In genomic region chr20:35699914-35700624, GRCh38 we compare ENCODE assay signal across 7 cellular contexts. TPM values are rescaled to one million over a fixed set of nuclear protein-coding genes. Genes with fewer than 3 reads are reported as not detected.
DNase-seq lines count a peak whose midpoint lies in the region; ATAC-seq lines count a peak whose summit lies in the region.

No MANE protein-coding gene starts in this region.

- no peaks in the 10 kb centered on the region for H3K9me3 Mint-ChIP-seq in activated CD8-positive, alpha-beta T cell treated with anti-CD3 and anti-CD28 coated beads, Interleukin-2, amount 10 ng/mL, durations not matched to agents 7 days and 5 days (ENCODE audit: insufficient read depth)
- H3K9me3 Mint-ChIP-seq in stimulated activated memory B cell treated with anti-CD40 and anti-IgM and Interleukin-4, amounts not matched to agents 10 μg/mL and 1 μg/mL and 100 μg/mL, for 72 hours, result no peaks in the 10 kb centered on the region

- H3K27me3 Mint-ChIP-seq in activated CD8-positive, alpha-beta T cell treated with anti-CD3 and anti-CD28 coated beads, Interleukin-2, amount 10 ng/mL, durations not matched to agents 7 days and 5 days (ENCODE audit: low read depth), result no peaks in the 10 kb centered on the region
- H3K27me3 Mint-ChIP-seq in stimulated activated memory B cell treated with anti-CD40 and anti-IgM and Interleukin-4, amounts not matched to agents 10 μg/mL and 1 μg/mL and 100 μg/mL, for 72 hours, result no peaks in the 10 kb centered on the region

- H3K36me3 Mint-ChIP-seq in activated CD8-positive, alpha-beta T cell treated with anti-CD3 and anti-CD28 coated beads, Interleukin-2, amount 10 ng/mL, durations not matched to agents 7 days and 5 days (ENCODE audit: low read depth), result peaks cover 68% of the 10 kb centered on the region
- peaks cover 29% of the 10 kb centered on the region for H3K36me3 Mint-ChIP-seq in stimulated activated memory B cell treated with anti-CD40 and anti-IgM and Interleukin-4, amounts not matched to agents 10 μg/mL and 1 μg/mL and 100 μg/mL, for 72 hours

- no peak for DNase-seq in activated CD8-positive, alpha-beta T cell treated with anti-CD3 and anti-CD28 coated beads, Interleukin-2, amount 10 ng/mL, durations not matched to agents 7 days and 5 days
- DNase-seq in iPS DF 6.9 (ENCODE audit: low read depth, low spot score) (no peak), NCI-H2227 treated with DMSO at 0.1 percent for 48 hours (lab: John Stamatoyannopoulos, UW) (no peak)

- peaks cover 53% of the 10 kb centered on the region for H3K4me1 Mint-ChIP-seq in activated CD8-positive, alpha-beta T cell treated with anti-CD3 and anti-CD28 coated beads, Interleukin-2, amount 10 ng/mL, durations not matched to agents 7 days and 5 days (ENCODE audit: low read depth)
- H3K4me1 Mint-ChIP-seq in stimulated activated memory B cell treated with anti-CD40 and anti-IgM and Interleukin-4, amounts not matched to agents 10 μg/mL and 1 μg/mL and 100 μg/mL, for 72 hours, result peaks cover 32% of the 10 kb centered on the region

- peak overlapping the region; percentile 92 for H3K9ac ChIP-seq in HUES48 (ENCODE audit: low read depth, low read length)

- peak overlapping the region; percentile 99 for H3K27ac Mint-ChIP-seq in activated CD8-positive, alpha-beta T cell treated with anti-CD3 and anti-CD28 coated beads, Interleukin-2, amount 10 ng/mL, durations not matched to agents 7 days and 5 days
- H3K27ac Mint-ChIP-seq in stimulated activated memory B cell treated with anti-CD40 and anti-IgM and Interleukin-4, amounts not matched to agents 10 μg/mL and 1 μg/mL and 100 μg/mL, for 72 hours, result peak overlapping the region; percentile 92

- H3K4me3 ChIP-seq in HUES48 (ENCODE audit: low read depth, low read length), result peak overlapping the region; percentile 95
- H3K4me3 ChIP-seq in iPS DF 6.9 (ENCODE audit: low read length), result peak overlapping the region; percentile 74; the same call in 1 of the 2 replicates

- H3K27ac ChIP-seq in HUES48 (ENCODE audit: low read depth, low read length) (peak overlapping the region; percentile 92), iPS DF 6.9 (ENCODE audit: low read length) (no peak overlapping the region)

- peak overlapping the region; percentile 84 for H3K4me3 Mint-ChIP-seq in activated CD8-positive, alpha-beta T cell treated with anti-CD3 and anti-CD28 coated beads, Interleukin-2, amount 10 ng/mL, durations not matched to agents 7 days and 5 days
- H3K4me3 Mint-ChIP-seq in stimulated activated memory B cell treated with anti-CD40 and anti-IgM and Interleukin-4, amounts not matched to agents 10 μg/mL and 1 μg/mL and 100 μg/mL, for 72 hours, result peak overlapping the region; percentile 93

- no peak for ATAC-seq in activated CD8-positive, alpha-beta T cell treated with anti-CD3 and anti-CD28 coated beads, Interleukin-2, amount 10 ng/mL, durations not matched to agents 7 days and 5 days
- ATAC-seq in stimulated activated memory B cell treated with anti-CD40 and anti-IgM and Interleukin-4, amounts not matched to agents 10 μg/mL and 1 μg/mL and 100 μg/mL, for 72 hours, result no peak
- no peak for ATAC-seq in GM21723 (IDR thresholded peaks at IDR 0.05; ENCODE audit: unreplicated experiment)
- no peak for ATAC-seq in GM18502 (IDR thresholded peaks at IDR 0.05; ENCODE audit: poor library complexity, unreplicated experiment)

- H3K9me3 ChIP-seq in HUES48 (ENCODE audit: control insufficient read depth, insufficient read depth, low read length), result no peaks in the 10 kb centered on the region
- no peaks in the 10 kb centered on the region for H3K9me3 ChIP-seq in iPS DF 6.9 (ENCODE audit: control insufficient read depth, insufficient read depth, low read length)

- no peaks in the 10 kb centered on the region for H3K27me3 ChIP-seq in HUES48 (ENCODE audit: control insufficient read depth, insufficient read depth, low read length)
- no peaks in the 10 kb centered on the region for H3K27me3 ChIP-seq in iPS DF 6.9 (ENCODE audit: control insufficient read depth, insufficient read depth, low read length)

- POLR2A ChIA-PET in activated CD8-positive, alpha-beta T cell treated with anti-CD3 and anti-CD28 coated beads, Interleukin-2, amount 10 ng/mL, durations not matched to agents 7 days and 5 days (lab: Charles Lee), result interaction anchor here (0.5 to 4.4 kb wide), 13 partner anchors 8 to 254 kb away, joined by 3 to 36 read pairs (median 5); partner anchors contain the start of genes CEP250, CPNE1, RBM12 and RBM39

- CTCF ChIA-PET in activated CD8-positive, alpha-beta T cell treated with anti-CD3 and anti-CD28 coated beads, Interleukin-2, amount 10 ng/mL, durations not matched to agents 7 days and 5 days (lab: Charles Lee), result interaction anchor here (0.6 to 2.7 kb wide), 10 partner anchors 12 to 254 kb away, joined by 3 to 13 read pairs (median 4); partner anchors contain the start of genes RBM39 and SCAND1

- no CpG with 5 or more reads among the region's 7 CpGs for whole genome bisulfite sequencing in iPS DF 6.9 (ENCODE audit: insufficient coverage, insufficient read length)

- H3K4me1 ChIP-seq in HUES48 (ENCODE audit: control insufficient read depth, insufficient read depth, low read length), result peaks cover 6% of the 10 kb centered on the region
- 0 out of 2 replicates have a peak, but pooled peaks cover 1% of the 10 kb centered on the region for H3K4me1 ChIP-seq in iPS DF 6.9 (ENCODE audit: control insufficient read depth, insufficient read depth, low read length)

- H3K36me3 ChIP-seq in HUES48 (ENCODE audit: control insufficient read depth, insufficient read depth, low read length), result peaks cover 53% of the 10 kb centered on the region
- H3K36me3 ChIP-seq in iPS DF 6.9 (ENCODE audit: control insufficient read depth, insufficient read depth, low read length), result peaks cover 4% of the 10 kb centered on the region; the same call in 1 of the 2 replicates

RNA-seq across cellular contexts. Expression of gene ROMO1, which starts 0.9 kb away (rescaled TPM):
- total RNA-seq in activated CD8-positive, alpha-beta T cell treated with anti-CD3 and anti-CD28 coated beads, Interleukin-2, amount 10 ng/mL, durations not matched to agents 7 days and 5 days, result 100 to 1,000 TPM; 134 to 143 TPM

RNA-seq across cellular contexts. Expression of gene NFS1, which starts 0.9 kb away (rescaled TPM):
- total RNA-seq in activated CD8-positive, alpha-beta T cell treated with anti-CD3 and anti-CD28 coated beads, Interleukin-2, amount 10 ng/mL, durations not matched to agents 7 days and 5 days, result 10 to 100 TPM; 32.7 to 34.7 TPM

RNA-seq across cellular contexts. Expression of gene CPNE1, which starts 35.4 kb away (rescaled TPM):
- 100 to 1,000 TPM; 271 to 272 TPM for total RNA-seq in activated CD8-positive, alpha-beta T cell treated with anti-CD3 and anti-CD28 coated beads, Interleukin-2, amount 10 ng/mL, durations not matched to agents 7 days and 5 days

RNA-seq across cellular contexts. Expression of gene RBM12, which starts 35.4 kb away (rescaled TPM):
- total RNA-seq in activated CD8-positive, alpha-beta T cell treated with anti-CD3 and anti-CD28 coated beads, Interleukin-2, amount 10 ng/mL, durations not matched to agents 7 days and 5 days, result 100 to 1,000 TPM; 112 to 119 TPM

RNA-seq across cellular contexts. Expression of gene RBM39, which starts 42.0 kb away (rescaled TPM):
- 100 to 1,000 TPM; 333 to 358 TPM for total RNA-seq in activated CD8-positive, alpha-beta T cell treated with anti-CD3 and anti-CD28 coated beads, Interleukin-2, amount 10 ng/mL, durations not matched to agents 7 days and 5 days
